ENCODE assay signal across 32 cellular contexts in the genomic region with DNA sequence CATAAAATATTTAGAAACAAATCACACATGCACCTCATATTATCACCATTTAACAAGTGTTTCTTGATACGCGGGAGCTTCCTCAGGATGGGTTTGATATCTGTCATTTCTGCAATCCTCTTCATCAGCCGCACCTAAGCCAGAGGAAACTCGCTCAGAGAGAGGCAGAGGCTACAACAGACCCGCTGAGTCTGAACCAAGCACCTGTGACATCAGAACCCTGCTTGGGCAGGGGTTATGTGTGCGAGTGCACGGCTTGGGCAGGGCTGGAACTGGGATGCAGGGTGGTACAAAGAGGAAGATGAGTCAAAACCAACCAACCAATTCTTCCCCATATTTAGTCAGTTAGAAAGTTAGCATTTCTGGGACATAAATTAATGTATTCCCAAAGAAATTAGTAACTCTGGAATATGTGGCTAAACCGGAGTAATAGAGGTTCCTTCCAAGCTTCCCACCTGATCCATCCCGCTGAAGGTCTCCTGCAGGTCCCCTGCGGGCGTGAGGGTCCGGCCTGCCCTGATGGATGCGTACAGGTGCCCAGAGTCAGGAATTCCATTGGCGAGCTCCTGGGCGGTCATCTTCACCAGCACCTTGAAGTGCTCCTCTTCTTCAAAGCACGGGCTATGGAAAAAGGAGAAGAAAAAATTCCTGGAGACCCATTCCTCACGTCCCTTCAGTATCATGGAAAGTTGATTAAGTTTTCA.
"Had no signal": no experiment of that assay in that cellular context is flagged by ENCODE, and none has a peak within 500 bp of the region (broad histone marks: within the 10 kb centered on the region; RNA-seq: fewer than 3 reads in every experiment).

No MANE protein-coding gene starts in this region.

- H3K9me3 Mint-ChIP-seq: activated CD4-positive, alpha-beta memory T cell treated with anti-CD3 and anti-CD28 coated beads for 36 hours; activated CD4-positive, alpha-beta T cell treated with anti-CD3 and anti-CD28 coated beads, Interleukin-2, amount 10 ng/mL, durations not matched to agents 24 days and 14 days; activated naive CD4-positive, alpha-beta T cell treated with anti-CD3 and anti-CD28 coated beads for 36 hours; activated naive CD4-positive, alpha-beta T cell treated with anti-CD3 and anti-CD28 coated beads, Interleukin-2, amount 50 U/mL, for 24 hours; activated naive CD8-positive, alpha-beta T cell treated with anti-CD3 and anti-CD28 coated beads for 36 hours; activated naive CD8-positive, alpha-beta T cell treated with anti-CD3 and anti-CD28 coated beads, Interleukin-2, amount 50 U/mL, for 24 hours; activated T-cell treated with anti-CD3 and anti-CD28 coated beads, Interleukin-2, amount 50 U/mL, for 4 hours; effector memory CD8-positive, alpha-beta T cell; T-helper 2 cell treated with Interferon-gamma antibody and Interleukin-4, amounts not matched to agents 5 μg/mL and 100 μg/mL, for 36 hours had no signal

- DNase-seq: activated CD4-positive, alpha-beta memory T cell treated with anti-CD3 and anti-CD28 coated beads for 36 hours; activated CD4-positive, alpha-beta T cell treated with anti-CD3 and anti-CD28 coated beads for 36 hours; activated CD4-positive, alpha-beta T cell treated with anti-CD3 and anti-CD28 coated beads, Interleukin-2, amount 10 ng/mL, durations not matched to agents 24 days and 14 days; activated CD4-positive, CD25-positive, alpha-beta regulatory T cell; activated CD4-positive, CD25-positive, alpha-beta regulatory T cell treated with anti-CD3 and anti-CD28 coated beads, Interleukin-2, amount 50 U/mL, for 72 hours; activated CD8-positive, alpha-beta memory T cell treated with anti-CD3 and anti-CD28 coated beads, Interleukin-2, amount 10 ng/mL, durations not matched to agents 7 days and 5 days; activated CD8-positive, alpha-beta memory T cell treated with anti-CD3 and anti-CD28 coated beads, Interleukin-2, amount 50 U/mL, for 4 hours; activated CD8-positive, alpha-beta T cell treated with anti-CD3 and anti-CD28 coated beads, Interleukin-2, amount 10 ng/mL, durations not matched to agents 7 days and 5 days; activated naive CD4-positive, alpha-beta T cell treated with anti-CD3 and anti-CD28 coated beads for 36 hours; activated naive CD8-positive, alpha-beta T cell treated with anti-CD3 and anti-CD28 coated beads for 36 hours; activated naive CD8-positive, alpha-beta T cell treated with anti-CD3 and anti-CD28 coated beads, Interleukin-2, amount 50 U/mL, for 24 hours; activated T-cell treated with anti-CD3 and anti-CD28 coated beads, Interleukin-2, amount 50 U/mL, for 4 hours; adrenal gland; amygdala; aorta; body of pancreas; caudate nucleus; cortex of kidney; dermis blood vessel endothelial cell; effector CD4-positive, alpha-beta T cell; effector memory CD8-positive, alpha-beta T cell; esophagus squamous epithelium; foreskin melanocyte; heart right ventricle; T-helper 1 cell; T-helper 17 cell; T1000 had no signal

- ATAC-seq: activated CD4-positive, alpha-beta T cell treated with anti-CD3 and anti-CD28 coated beads for 36 hours; activated CD8-positive, alpha-beta memory T cell treated with anti-CD3 and anti-CD28 coated beads, Interleukin-2, amount 10 ng/mL, durations not matched to agents 7 days and 5 days; activated CD8-positive, alpha-beta T cell treated with anti-CD3 and anti-CD28 coated beads, Interleukin-2, amount 10 ng/mL, durations not matched to agents 7 days and 5 days; activated naive CD8-positive, alpha-beta T cell treated with anti-CD3 and anti-CD28 coated beads, Interleukin-2, amount 50 U/mL, for 24 hours; activated T-cell treated with anti-CD3 and anti-CD28 coated beads, Interleukin-2, amount 50 U/mL, for 4 hours; body of pancreas; effector memory CD8-positive, alpha-beta T cell; gastroesophageal sphincter; heart right ventricle; T-helper 17 cell had no signal

- H3K4me1 ChIP-seq: adrenal gland, body of pancreas, esophagus squamous epithelium, heart right ventricle had no signal

- H3K27me3 ChIP-seq: adrenal gland, body of pancreas, esophagus squamous epithelium, gastroesophageal sphincter, heart right ventricle had no signal

- H3K4me1 Mint-ChIP-seq: activated naive CD4-positive, alpha-beta T cell treated with anti-CD3 and anti-CD28 coated beads, Interleukin-2, amount 50 U/mL, for 24 hours had no signal

- H3K27me3 Mint-ChIP-seq: activated CD4-positive, alpha-beta memory T cell treated with anti-CD3 and anti-CD28 coated beads for 36 hours; activated CD4-positive, alpha-beta T cell treated with anti-CD3 and anti-CD28 coated beads for 36 hours; activated CD4-positive, alpha-beta T cell treated with anti-CD3 and anti-CD28 coated beads, Interleukin-2, amount 10 ng/mL, durations not matched to agents 24 days and 14 days; activated CD8-positive, alpha-beta memory T cell treated with anti-CD3 and anti-CD28 coated beads, Interleukin-2, amount 10 ng/mL, durations not matched to agents 7 days and 5 days; activated naive CD4-positive, alpha-beta T cell treated with anti-CD3 and anti-CD28 coated beads, Interleukin-2, amount 50 U/mL, for 24 hours; activated naive CD8-positive, alpha-beta T cell treated with anti-CD3 and anti-CD28 coated beads for 36 hours; activated naive CD8-positive, alpha-beta T cell treated with anti-CD3 and anti-CD28 coated beads, Interleukin-2, amount 50 U/mL, for 24 hours; effector memory CD8-positive, alpha-beta T cell; T-helper 17 cell had no signal

- FAIRE-seq: colon had no signal

- H3K4me3 ChIP-seq: adrenal gland, body of pancreas, esophagus squamous epithelium, gastroesophageal sphincter, heart right ventricle had no signal

- H3K27ac ChIP-seq: adrenal gland, body of pancreas, epithelial cell of prostate, esophagus squamous epithelium, gastroesophageal sphincter, heart right ventricle had no signal

- H3K4me3 Mint-ChIP-seq: activated CD4-positive, alpha-beta memory T cell treated with anti-CD3 and anti-CD28 coated beads for 36 hours; activated CD4-positive, alpha-beta T cell treated with anti-CD3 and anti-CD28 coated beads for 36 hours; activated CD4-positive, alpha-beta T cell treated with anti-CD3 and anti-CD28 coated beads, Interleukin-2, amount 10 ng/mL, durations not matched to agents 24 days and 14 days; activated CD8-positive, alpha-beta memory T cell treated with anti-CD3 and anti-CD28 coated beads, Interleukin-2, amount 10 ng/mL, durations not matched to agents 7 days and 5 days; activated CD8-positive, alpha-beta T cell treated with anti-CD3 and anti-CD28 coated beads, Interleukin-2, amount 10 ng/mL, durations not matched to agents 7 days and 5 days; activated naive CD4-positive, alpha-beta T cell treated with anti-CD3 and anti-CD28 coated beads for 36 hours; activated naive CD4-positive, alpha-beta T cell treated with anti-CD3 and anti-CD28 coated beads, Interleukin-2, amount 50 U/mL, for 24 hours; activated naive CD8-positive, alpha-beta T cell treated with anti-CD3 and anti-CD28 coated beads for 36 hours; activated naive CD8-positive, alpha-beta T cell treated with anti-CD3 and anti-CD28 coated beads, Interleukin-2, amount 50 U/mL, for 24 hours; activated T-cell treated with anti-CD3 and anti-CD28 coated beads, Interleukin-2, amount 50 U/mL, for 4 hours; effector memory CD8-positive, alpha-beta T cell; T-helper 17 cell; T-helper 2 cell treated with Interferon-gamma antibody and Interleukin-4, amounts not matched to agents 5 μg/mL and 100 μg/mL, for 36 hours had no signal

- H3K27ac Mint-ChIP-seq: activated CD4-positive, alpha-beta memory T cell treated with anti-CD3 and anti-CD28 coated beads for 36 hours; activated CD4-positive, alpha-beta T cell treated with anti-CD3 and anti-CD28 coated beads for 36 hours; activated CD4-positive, alpha-beta T cell treated with anti-CD3 and anti-CD28 coated beads, Interleukin-2, amount 10 ng/mL, durations not matched to agents 24 days and 14 days; activated CD8-positive, alpha-beta memory T cell treated with anti-CD3 and anti-CD28 coated beads, Interleukin-2, amount 10 ng/mL, durations not matched to agents 7 days and 5 days; activated CD8-positive, alpha-beta T cell treated with anti-CD3 and anti-CD28 coated beads, Interleukin-2, amount 10 ng/mL, durations not matched to agents 7 days and 5 days; activated naive CD4-positive, alpha-beta T cell treated with anti-CD3 and anti-CD28 coated beads for 36 hours; activated naive CD4-positive, alpha-beta T cell treated with anti-CD3 and anti-CD28 coated beads, Interleukin-2, amount 50 U/mL, for 24 hours; activated naive CD8-positive, alpha-beta T cell treated with anti-CD3 and anti-CD28 coated beads for 36 hours; activated naive CD8-positive, alpha-beta T cell treated with anti-CD3 and anti-CD28 coated beads, Interleukin-2, amount 50 U/mL, for 24 hours; effector memory CD8-positive, alpha-beta T cell; T-helper 17 cell; T-helper 2 cell treated with Interferon-gamma antibody and Interleukin-4, amounts not matched to agents 5 μg/mL and 100 μg/mL, for 36 hours had no signal

- H3K9me3 ChIP-seq: adrenal gland, body of pancreas, esophagus squamous epithelium, gastroesophageal sphincter, heart right ventricle had no signal
